ENCODE assay signal across 9 cellular contexts in the genomic region with DNA sequence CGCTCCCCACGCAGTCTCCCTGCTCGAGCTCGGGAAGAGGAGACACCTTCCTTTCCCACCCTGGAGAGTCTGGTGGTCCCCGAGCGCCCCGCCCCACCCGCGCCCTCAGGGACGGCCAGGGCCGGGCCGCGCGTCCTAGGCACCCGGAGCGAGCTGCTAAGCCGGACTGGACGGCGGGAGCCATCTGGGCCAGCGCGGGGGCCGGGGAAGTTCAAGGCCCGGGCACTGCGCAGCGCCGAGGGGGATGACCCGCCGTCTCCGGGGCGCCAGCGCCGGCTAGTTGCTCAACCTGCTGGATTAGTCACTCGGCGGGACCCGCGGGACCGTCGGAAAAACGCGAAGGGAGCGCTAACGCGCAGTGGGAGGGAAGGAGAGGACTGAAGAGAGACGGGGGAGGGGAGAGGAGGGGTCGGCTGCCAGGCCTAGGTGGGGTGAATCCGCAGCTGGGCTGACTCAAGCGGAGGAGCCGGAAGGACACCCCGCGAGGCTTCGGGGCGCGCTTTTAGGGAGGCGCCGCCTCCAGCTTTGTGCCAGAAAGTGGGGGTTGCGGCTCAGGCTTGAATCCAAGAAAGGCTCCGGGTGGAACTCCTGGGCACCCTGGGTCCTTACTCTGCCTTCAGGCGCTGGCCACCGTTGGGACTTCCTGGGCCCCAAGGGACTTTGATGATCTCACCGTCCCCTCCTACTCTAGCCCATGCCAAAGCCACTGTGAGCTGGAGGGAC.
DNase-seq lines count a peak whose midpoint lies in the region; ATAC-seq, FAIRE-seq and TF ChIP-seq lines count a peak whose summit lies in the region.
"Had no signal": no experiment of that assay in that cellular context is flagged by ENCODE, and none has a peak within 500 bp of the region (broad histone marks: within the 10 kb centered on the region; RNA-seq: fewer than 3 reads in every experiment).

No MANE protein-coding gene starts in this region.

- no peaks in the 10 kb centered on the region for H3K36me3 ChIP-seq in lower lobe of right lung
- no peaks in the 10 kb centered on the region for H3K36me3 ChIP-seq in upper lobe of right lung

- H3K9me3 ChIP-seq in lower lobe of right lung, result no peaks in the 10 kb centered on the region
- no peaks in the 10 kb centered on the region for H3K9me3 ChIP-seq in upper lobe of right lung

- H3K4me3 ChIP-seq in lower lobe of right lung (peak overlapping the region; percentile 39), upper lobe of right lung (peak overlapping the region; percentile 35)

- peak; percentile 60 for DNase-seq in activated CD8-positive, alpha-beta memory T cell treated with anti-CD3 and anti-CD28 coated beads, Interleukin-2, amount 50 U/mL, for 48 hours
- DNase-seq in activated CD8-positive, alpha-beta memory T cell treated with anti-CD3 and anti-CD28 coated beads for 24 hours, result no peak
- DNase-seq in T47D (ENCODE audit: low read depth in 1 of 2, low spot score in 1 of 2) (peak; percentile 42 to 57), lower lobe of right lung (peak; percentile 68), upper lobe of right lung (peak; percentile 81), frontal cortex (ENCODE audit: low spot score in 2 of 2) (no peak), cerebellar cortex (ENCODE audit: low spot score) (no peak)
- DNase-seq: DND-41 had no signal

- H3K4me1 ChIP-seq in lower lobe of right lung (peaks cover 10% of the 10 kb centered on the region), upper lobe of right lung (peaks cover 3% of the 10 kb centered on the region)

- ATAC-seq in lower lobe of right lung (peak; percentile 82 to 86), upper lobe of right lung (peak; percentile 73), HG03460 (IDR thresholded peaks at IDR 0.05; ENCODE audit: unreplicated experiment) (no peak)

- in situ Hi-C loops in T47D (cut with HindIII; ENCODE audit: low pct_unique_long_range_greater_than_20kb, low sequenced_read_pairs), result no loop called here

- H3K27ac ChIP-seq in lower lobe of right lung (no peak overlapping the region), upper lobe of right lung (no peak overlapping the region)

- no peak for FAIRE-seq in frontal cortex (lab: Jason Lieb, UNC)

- intact Hi-C loops in lower lobe of right lung (cut with DNase I), result no loop called here
- intact Hi-C loops in upper lobe of right lung (cut with DNase I), result no loop called here

- H3K27me3 ChIP-seq in lower lobe of right lung (ENCODE audit: low read depth) (peaks cover 20% of the 10 kb centered on the region), upper lobe of right lung (peaks cover 14% of the 10 kb centered on the region)

- TF ChIP-seq CTCF in lower lobe of right lung (IDR thresholded peaks at IDR 0.05) (no peak), upper lobe of right lung (IDR thresholded peaks at IDR 0.05) (no peak)

Comparison
In these comparisons a context has a peak if more than half of its experiments do, and no peak if none do; other contexts are left out.
1. DNase-seq: peak in activated CD8-positive, alpha-beta memory T cell treated with anti-CD3 and anti-CD28 coated beads, Interleukin-2, amount 50 U/mL, for 48 hours (single experiment), T47D (2 of 2), lower lobe of right lung (single experiment) and upper lobe of right lung (single experiment); none in activated CD8-positive, alpha-beta memory T cell treated with anti-CD3 and anti-CD28 coated beads for 24 hours (single experiment), frontal cortex (0 of 2) and cerebellar cortex (single experiment).